ENCODE assay signal across 19 cellular contexts in genomic region chr16:75603241-75603640, GRCh38. TPM values are rescaled to one million over a fixed set of nuclear protein-coding genes. Genes with fewer than 3 reads are reported as not detected.
A peak's percentile ranks its signal among the peaks of the same experiment; 100 is the strongest.
DNase-seq lines count a peak whose midpoint lies in the region; ATAC-seq, FAIRE-seq and TF ChIP-seq lines count a peak whose summit lies in the region.
"Had no signal": no experiment of that assay in that cellular context is flagged by ENCODE, and none has a peak within 500 bp of the region (broad histone marks: within the 10 kb centered on the region; RNA-seq: fewer than 3 reads in every experiment).

No MANE protein-coding gene starts in this region.

- no peak overlapping the region for H4K91ac ChIP-seq in trophoblast cell (ENCODE audit: low read depth, low read length)

- TF ChIP-seq CTCF in bronchial epithelial cell (IDR thresholded peaks at IDR 0.05; ENCODE audit: insufficient read depth, low read length, severe bottlenecking) = no peak

- no peak overlapping the region for H2BK12ac ChIP-seq in trophoblast cell (ENCODE audit: low read length)

- H2AFZ ChIP-seq in trophoblast cell (ENCODE audit: insufficient read depth, low read length, poor library complexity) = no peak overlapping the region

- no peak overlapping the region for H4K8ac ChIP-seq in trophoblast cell (ENCODE audit: low read depth, low read length)

- ATAC-seq in left colon = no peak
- ATAC-seq: A549; CD8-positive, alpha-beta T cell had no signal

- no peak overlapping the region for H3K9ac ChIP-seq in trophoblast cell (ENCODE audit: low read length)
- H3K9ac ChIP-seq: BLaER1 treated with 17β-estradiol and CSF1 and Interleukin-3, amounts not matched to agents 10 nM and 100 nM had no signal

- no peak overlapping the region for H3K23ac ChIP-seq in trophoblast cell (ENCODE audit: low read length)

- no peak overlapping the region for H3K4me2 ChIP-seq in trophoblast cell (ENCODE audit: low read length)
- H3K4me2 ChIP-seq: A549; BLaER1 treated with 17β-estradiol and CSF1 and Interleukin-3, amounts not matched to agents 10 nM and 100 nM had no signal

- H3K27me3 ChIP-seq in bronchial epithelial cell (ENCODE audit: control insufficient read depth, insufficient read depth, low read length) = no peaks in the 10 kb centered on the region
- H3K27me3 ChIP-seq in trophoblast cell (ENCODE audit: insufficient read depth, low read length) = no peaks in the 10 kb centered on the region
- H3K27me3 ChIP-seq: BLaER1 treated with 17β-estradiol and CSF1 and Interleukin-3, amounts not matched to agents 10 nM and 100 nM had no signal

- no peak overlapping the region for H3K27ac ChIP-seq in trophoblast cell (ENCODE audit: low read depth, low read length)
- H3K27ac ChIP-seq: 22Rv1; A549; BLaER1 treated with 17β-estradiol and CSF1 and Interleukin-3, amounts not matched to agents 10 nM and 100 nM; C4-2B had no signal

- peaks cover 1% of the 10 kb centered on the region for H3K9me3 ChIP-seq in trophoblast cell (ENCODE audit: insufficient read depth, low read depth, low read length)

- no peaks in the 10 kb centered on the region for H3K79me1 ChIP-seq in trophoblast cell (ENCODE audit: low read length)

- peaks cover 7% of the 10 kb centered on the region for H3K36me3 ChIP-seq in bronchial epithelial cell (ENCODE audit: control insufficient read depth, insufficient read depth, low read length)
- H3K36me3 ChIP-seq in trophoblast cell (ENCODE audit: control insufficient read depth in 1 of 2, insufficient read depth in 2 of 2, low read length in 2 of 2) = peaks cover 11 to 47% of the 10 kb centered on the region in 2 experiments

- no peak for FAIRE-seq in bronchial epithelial cell (lab: Jason Lieb, UNC)
- FAIRE-seq: A549, D721Med, G401.6, GM12891, GM19239 had no signal

- H2BK5ac ChIP-seq in trophoblast cell (ENCODE audit: low read depth, low read length, poor library complexity) = no peak overlapping the region

- H3K4ac ChIP-seq in trophoblast cell (ENCODE audit: low read depth, low read length) = no peak overlapping the region

- H3K4me3 ChIP-seq in bronchial epithelial cell (ENCODE audit: low read depth, low read length) (no peak overlapping the region), trophoblast cell (ENCODE audit: low read depth, low read length) (no peak overlapping the region)
- H3K4me3 ChIP-seq: A549; BLaER1 treated with 17β-estradiol and CSF1 and Interleukin-3, amounts not matched to agents 10 nM and 100 nM had no signal

- intact Hi-C loops in left colon (cut with DNase I, micrococcal nuclease) = no loop called here

- DNase-seq in DMS79 (lab: John Stamatoyannopoulos, UW) (peak; percentile 12), DMS79 treated with DMSO at 0.1 percent for 48 hours (lab: John Stamatoyannopoulos, UW) (no peak), bronchial epithelial cell (ENCODE audit: low read depth) (peak; percentile 33), trophoblast cell (peak; percentile 55 to 92), left colon (no peak)
- DNase-seq: AML-193; Caco-2; Calu3; CD4-positive, alpha-beta T cell; CD8-positive, alpha-beta T cell; GF-D8 had no signal

- no peak overlapping the region for H3K14ac ChIP-seq in trophoblast cell (ENCODE audit: low read length)

- H3K79me2 ChIP-seq in trophoblast cell (ENCODE audit: control insufficient read depth, insufficient read depth, low read length, poor library complexity) = no peaks in the 10 kb centered on the region

- H2AK5ac ChIP-seq in trophoblast cell (ENCODE audit: low read length) = no peak overlapping the region

- no peak overlapping the region for H4K12ac ChIP-seq in trophoblast cell (ENCODE audit: low read depth, low read length)

- no peaks in the 10 kb centered on the region for H3K4me1 ChIP-seq in trophoblast cell (ENCODE audit: control insufficient read depth in 1 of 2, insufficient read depth in 2 of 2, low read length in 2 of 2)
- H3K4me1 ChIP-seq: A549; BLaER1 treated with 17β-estradiol and CSF1 and Interleukin-3, amounts not matched to agents 10 nM and 100 nM; Caco-2 had no signal

- H2BK120ac ChIP-seq in trophoblast cell (ENCODE audit: insufficient read depth, low read length, poor library complexity) = no peak overlapping the region

- WGBS in trophoblast cell (ENCODE audit: extremely low coverage, insufficient coverage, insufficient read length) = no CpG with 5 or more reads among the region's 4 CpGs

- no peak overlapping the region for H3K18ac ChIP-seq in trophoblast cell (ENCODE audit: low read length)

RNA-seq across cellular contexts. Expression of gene ADAT1, which starts 19.8 kb away (rescaled TPM):
- total RNA-seq in bronchial epithelial cell (55.4 and 67.9 TPM in 2 replicates), left colon (10 to 100 TPM; 35.9 to 37.5 TPM)
- 23.8 and 25.7 TPM in 2 replicates for polyA plus RNA-seq in trophoblast cell (2013)

RNA-seq across cellular contexts. Expression of gene GABARAPL2, which starts 37.1 kb away (rescaled TPM):
- total RNA-seq in bronchial epithelial cell = 27.6 and 32.0 TPM in 2 replicates
- 79.2 and 79.9 TPM in 2 replicates for polyA plus RNA-seq in trophoblast cell (2013)
- total RNA-seq in left colon = 100 to 1,000 TPM in 1 of 2 donors, 10 to 100 TPM in 1; 91.1 to 110 TPM

RNA-seq across cellular contexts. Expression of gene KARS1, which starts 44.2 kb away (rescaled TPM):
- 123 and 210 TPM in 2 replicates for total RNA-seq in bronchial epithelial cell
- 102 TPM in 2 replicates for polyA plus RNA-seq in trophoblast cell (2013)
- total RNA-seq in left colon = 100 to 1,000 TPM in 1 of 2 donors, 10 to 100 TPM in 1; 84.8 to 102 TPM

RNA-seq across cellular contexts. Expression of gene TERF2IP, which starts 44.3 kb away (rescaled TPM):
- 21.6 and 24.6 TPM in 2 replicates for total RNA-seq in bronchial epithelial cell
- polyA plus RNA-seq in trophoblast cell (2013) = 24.5 and 24.6 TPM in 2 replicates
- total RNA-seq in left colon = 10 to 100 TPM; 22.5 to 30.0 TPM

RNA-seq across cellular contexts. Expression of gene TMEM231, which starts 47.2 kb away (rescaled TPM):
- total RNA-seq in bronchial epithelial cell (5.2 and 9.7 TPM in 2 replicates), left colon (1 to 10 TPM; 3.9 to 4.1 TPM)
- polyA plus RNA-seq in trophoblast cell (2013) = 3.9 and 4.0 TPM in 2 replicates

Comparison
In these comparisons a context has a peak if more than half of its experiments do, and no peak if none do; other contexts are left out.
1. DNase-seq: peak in DMS79 (single experiment), bronchial epithelial cell (single experiment) and trophoblast cell (2 of 2); none in DMS79 treated with DMSO at 0.1 percent for 48 hours (single experiment) and left colon (0 of 2).